In the genomic region with DNA sequence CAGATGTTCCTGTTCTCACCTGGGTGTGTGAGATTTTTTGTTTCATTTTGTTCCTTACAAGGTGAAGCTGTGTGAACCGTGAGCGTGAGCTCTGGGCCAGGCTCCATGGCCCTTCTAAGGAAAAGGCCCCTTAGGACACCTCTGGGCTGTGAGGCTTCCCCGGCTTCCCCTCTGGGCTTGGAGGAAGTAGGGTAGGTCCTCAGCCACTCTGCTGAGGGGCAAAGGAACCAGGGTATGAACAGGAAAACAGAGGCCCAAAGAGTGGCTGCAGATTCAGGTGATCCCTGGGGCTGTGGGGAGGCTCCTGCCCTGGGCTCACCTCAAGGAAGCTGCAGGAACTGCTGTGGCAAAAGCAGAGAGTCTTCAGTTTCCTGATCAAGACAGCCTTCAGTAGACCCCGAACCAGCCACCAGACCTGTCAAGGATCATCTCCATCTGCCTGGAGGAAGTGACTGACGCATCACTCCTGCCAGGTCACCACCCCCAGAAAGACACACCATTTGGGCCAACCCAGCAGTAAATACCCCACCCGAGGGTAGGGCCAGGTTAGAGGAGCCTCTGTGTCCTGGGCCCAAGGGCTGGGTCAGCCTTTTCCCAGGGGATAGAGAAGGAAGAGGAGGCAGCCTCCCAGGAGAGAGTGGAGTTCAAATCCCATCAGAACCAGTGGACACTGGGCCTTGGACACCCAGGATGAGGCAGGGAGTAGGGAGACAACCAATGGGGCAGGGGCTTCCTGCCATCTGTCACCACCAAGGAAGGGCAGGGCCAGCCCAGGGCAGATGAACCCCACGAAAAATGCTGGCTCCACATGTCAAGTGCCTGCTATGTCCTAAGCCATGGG, we compare ENCODE assay signal across 1 cellular context.
TF ChIP-seq lines count a peak whose summit lies in the region.

No MANE protein-coding gene starts in this region.

TF ChIP-seq in SK-N-SH treated with all-trans-retinoic acid at 6 μM for 48 hours, 23 proteins besides CTCF, POLR2A, EP300 and RAD21 (continued from another document):
- TF ChIP-seq CSRNP3 (CRISPR knock-in tag; IDR thresholded peaks at IDR 0.05) = no peak
- no peak for TF ChIP-seq ZNF565 (CRISPR knock-in tag; conservative IDR thresholded peaks at IDR 0.05; ENCODE audit: low read depth)
- no peak for TF ChIP-seq OSR1 (CRISPR knock-in tag; IDR thresholded peaks at IDR 0.05)
- TF ChIP-seq, protein P1, sequence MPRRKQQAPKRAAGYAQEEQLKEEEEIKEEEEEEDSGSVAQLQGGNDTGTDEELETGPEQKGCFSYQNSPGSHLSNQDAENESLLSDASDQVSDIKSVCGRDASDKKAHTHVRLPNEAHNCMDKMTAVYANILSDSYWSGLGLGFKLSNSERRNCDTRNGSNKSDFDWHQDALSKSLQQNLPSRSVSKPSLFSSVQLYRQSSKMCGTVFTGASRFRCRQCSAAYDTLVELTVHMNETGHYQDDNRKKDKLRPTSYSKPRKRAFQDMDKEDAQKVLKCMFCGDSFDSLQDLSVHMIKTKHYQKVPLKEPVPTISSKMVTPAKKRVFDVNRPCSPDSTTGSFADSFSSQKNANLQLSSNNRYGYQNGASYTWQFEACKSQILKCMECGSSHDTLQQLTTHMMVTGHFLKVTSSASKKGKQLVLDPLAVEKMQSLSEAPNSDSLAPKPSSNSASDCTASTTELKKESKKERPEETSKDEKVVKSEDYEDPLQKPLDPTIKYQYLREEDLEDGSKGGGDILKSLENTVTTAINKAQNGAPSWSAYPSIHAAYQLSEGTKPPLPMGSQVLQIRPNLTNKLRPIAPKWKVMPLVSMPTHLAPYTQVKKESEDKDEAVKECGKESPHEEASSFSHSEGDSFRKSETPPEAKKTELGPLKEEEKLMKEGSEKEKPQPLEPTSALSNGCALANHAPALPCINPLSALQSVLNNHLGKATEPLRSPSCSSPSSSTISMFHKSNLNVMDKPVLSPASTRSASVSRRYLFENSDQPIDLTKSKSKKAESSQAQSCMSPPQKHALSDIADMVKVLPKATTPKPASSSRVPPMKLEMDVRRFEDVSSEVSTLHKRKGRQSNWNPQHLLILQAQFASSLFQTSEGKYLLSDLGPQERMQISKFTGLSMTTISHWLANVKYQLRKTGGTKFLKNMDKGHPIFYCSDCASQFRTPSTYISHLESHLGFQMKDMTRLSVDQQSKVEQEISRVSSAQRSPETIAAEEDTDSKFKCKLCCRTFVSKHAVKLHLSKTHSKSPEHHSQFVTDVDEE (CRISPR knock-in tag; IDR thresholded peaks at IDR 0.05) = no peak
- TF ChIP-seq BACH2 (CRISPR knock-in tag; IDR thresholded peaks at IDR 0.05; ENCODE audit: borderline replicate concordance) = no peak
- no peak for TF ChIP-seq RARB (CRISPR knock-in tag; IDR thresholded peaks at IDR 0.05)
- TF ChIP-seq ESRRG (CRISPR knock-in tag; IDR thresholded peaks at IDR 0.05) = no peak
- TF ChIP-seq CREB5 (CRISPR knock-in tag; IDR thresholded peaks at IDR 0.05; ENCODE audit: low read depth) = no peak
- TF ChIP-seq ZNF8 (CRISPR knock-in tag; IDR thresholded peaks at IDR 0.05) = no peak
